Comparison of ENCODE assay signal across 20 cellular contexts in genomic region chr6:7868926-7869325, GRCh38.
"Had no signal": no experiment of that assay in that cellular context is flagged by ENCODE, and none has a peak within 500 bp of the region (broad histone marks: within the 10 kb centered on the region; RNA-seq: fewer than 3 reads in every experiment).

No MANE protein-coding gene starts in this region.

- H3K27ac Mint-ChIP-seq: naive thymus-derived CD8-positive, alpha-beta T cell; stimulated activated memory B cell treated with anti-CD40 and anti-IgM and Interleukin-4, amounts not matched to agents 10 μg/mL and 1 μg/mL and 100 μg/mL, for 72 hours; stimulated activated naive CD8-positive, alpha-beta T cell treated with anti-CD3 and anti-CD28 coated beads, Interleukin-15, Interleukin-2, amounts not matched to agents 100 ng/mL and 50 ng/mL, for 24 hours had no signal

- H3K9me3 ChIP-seq: gastrocnemius medialis, psoas muscle, suprapubic skin, transverse colon, vagina had no signal

- ATAC-seq: gastrocnemius medialis; left lobe of liver; naive thymus-derived CD8-positive, alpha-beta T cell; psoas muscle; right cardiac atrium; stimulated activated memory B cell treated with anti-CD40 and anti-IgM and Interleukin-4, amounts not matched to agents 10 μg/mL and 1 μg/mL and 100 μg/mL, for 72 hours had no signal

- H3K4me3 Mint-ChIP-seq: naive thymus-derived CD8-positive, alpha-beta T cell; stimulated activated memory B cell treated with anti-CD40 and anti-IgM and Interleukin-4, amounts not matched to agents 10 μg/mL and 1 μg/mL and 100 μg/mL, for 72 hours; stimulated activated naive CD8-positive, alpha-beta T cell treated with anti-CD3 and anti-CD28 coated beads, Interleukin-15, Interleukin-2, amounts not matched to agents 100 ng/mL and 50 ng/mL, for 24 hours had no signal

- DNase-seq: dorsolateral prefrontal cortex; effector CD4-positive, alpha-beta T cell; foreskin fibroblast; gastrocnemius medialis; head of caudate nucleus; mesendoderm; naive thymus-derived CD8-positive, alpha-beta T cell; nucleus accumbens; psoas muscle; right cardiac atrium; sigmoid colon; spleen; stimulated activated CD4-positive, alpha-beta T cell treated with anti-CD3 and anti-CD28 coated beads, Interleukin-4, amount 100 ng/mL, for 4 hours; transverse colon had no signal

- H3K27me3 Mint-ChIP-seq: stimulated activated naive CD8-positive, alpha-beta T cell treated with anti-CD3 and anti-CD28 coated beads, Interleukin-15, Interleukin-2, amounts not matched to agents 100 ng/mL and 50 ng/mL, for 24 hours had no signal

- H3K27me3 ChIP-seq: gastrocnemius medialis, sigmoid colon, spleen, suprapubic skin, transverse colon, vagina had no signal

- H3K27ac ChIP-seq: dorsolateral prefrontal cortex, gastrocnemius medialis, psoas muscle, sigmoid colon, skin epidermis, spleen, suprapubic skin, transverse colon, vagina had no signal

- H3K4me1 Mint-ChIP-seq: naive thymus-derived CD8-positive, alpha-beta T cell; stimulated activated memory B cell treated with anti-CD40 and anti-IgM and Interleukin-4, amounts not matched to agents 10 μg/mL and 1 μg/mL and 100 μg/mL, for 72 hours had no signal

- H3K4me3 ChIP-seq: dorsolateral prefrontal cortex, gastrocnemius medialis, psoas muscle, sigmoid colon, skin epidermis, spleen, suprapubic skin, transverse colon, vagina had no signal

- H3K4me1 ChIP-seq: gastrocnemius medialis, sigmoid colon, spleen, suprapubic skin, transverse colon, vagina had no signal

- H3K36me3 ChIP-seq: gastrocnemius medialis, sigmoid colon, spleen, suprapubic skin, transverse colon, vagina had no signal
